In the genomic region with DNA sequence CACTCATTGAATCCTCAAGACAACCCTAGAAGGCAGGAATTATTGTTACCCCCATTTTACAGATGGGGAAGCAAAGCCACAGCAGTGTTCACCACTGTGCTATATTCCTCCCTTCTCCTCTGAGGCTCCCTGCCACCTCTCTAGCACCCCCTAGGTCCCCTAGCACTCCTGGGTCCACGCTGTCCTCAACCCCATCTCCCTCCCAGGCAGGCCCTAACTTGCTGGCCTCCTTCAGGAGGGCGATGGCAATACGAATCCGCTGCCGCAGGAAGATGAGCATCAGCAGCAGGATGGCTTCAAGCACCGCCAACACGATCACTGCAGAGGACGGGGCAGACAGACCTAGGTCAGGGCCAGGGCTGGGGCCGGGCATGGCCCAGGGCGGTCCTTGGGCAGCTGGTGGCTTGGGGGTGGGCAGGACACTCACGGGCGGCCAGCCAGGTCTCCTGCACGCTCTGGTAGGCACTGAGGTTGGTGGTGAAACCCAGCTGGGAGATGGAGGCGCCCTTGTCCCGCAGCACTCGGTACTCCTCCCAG, we compare ENCODE assay signal across 1 cellular context.
TF ChIP-seq lines count a peak whose summit lies in the region.

No MANE protein-coding gene starts in this region.

TF ChIP-seq in HepG2, 621 proteins besides CTCF, POLR2A, EP300 and RAD21 (continues in another document):
- TF ChIP-seq MAFK (conservative IDR thresholded peaks at IDR 0.05 in 1 of 2, IDR thresholded peaks at IDR 0.05 in 1 of 2; ENCODE audit: low read length in 2 of 2) (no peak), ZNF496 (CRISPR knock-in tag; IDR thresholded peaks at IDR 0.05; ENCODE audit: insufficient replicate concordance) (no peak), ZNF572 (CRISPR knock-in tag; IDR thresholded peaks at IDR 0.05) (no peak), ZNF251 (CRISPR knock-in tag; IDR thresholded peaks at IDR 0.05) (no peak), NFE2L1 (CRISPR knock-in tag; IDR thresholded peaks at IDR 0.05; ENCODE audit: borderline replicate concordance) (no peak), ZNF720 (CRISPR knock-in tag; IDR thresholded peaks at IDR 0.05) (no peak), ZNF569 (CRISPR knock-in tag; IDR thresholded peaks at IDR 0.05; ENCODE audit: borderline replicate concordance) (no peak), SMC3 (IDR thresholded peaks at IDR 0.05; ENCODE audit: low read length) (peak; percentile 17; the same call in 1 of the 2 replicates), ZNF629 (CRISPR knock-in tag; conservative IDR thresholded peaks at IDR 0.05) (peak; percentile 95), PAX8 (CRISPR knock-in tag; IDR thresholded peaks at IDR 0.05; ENCODE audit: borderline replicate concordance) (no peak), ZNF879 (CRISPR knock-in tag; IDR thresholded peaks at IDR 0.05) (no peak), ELF1 (CRISPR knock-in tag; IDR thresholded peaks at IDR 0.05) (no peak), TBP (CRISPR knock-in tag; IDR thresholded peaks at IDR 0.05) (no peak), ZNF30 (CRISPR knock-in tag; IDR thresholded peaks at IDR 0.05) (no peak), MATR3 (CRISPR knock-in tag; IDR thresholded peaks at IDR 0.05) (no peak), ZNF383 (CRISPR knock-in tag; IDR thresholded peaks at IDR 0.05; ENCODE audit: borderline replicate concordance) (0 out of 2 replicates have a peak, but pooled peaks have one; percentile 41), ZNF17 (CRISPR knock-in tag; IDR thresholded peaks at IDR 0.05) (no peak), JUNB (CRISPR knock-in tag; IDR thresholded peaks at IDR 0.05; ENCODE audit: borderline replicate concordance) (no peak), ZNF747 (CRISPR knock-in tag; IDR thresholded peaks at IDR 0.05; ENCODE audit: borderline replicate concordance) (no peak), ZFP1 (CRISPR knock-in tag; IDR thresholded peaks at IDR 0.05) (no peak), AGO2 (optimal IDR thresholded peaks at IDR 0.05; ENCODE audit: low read depth, low read length) (peak; percentile 40), CENPX (CRISPR knock-in tag; IDR thresholded peaks at IDR 0.05) (no peak), ZBTB42 (CRISPR knock-in tag; IDR thresholded peaks at IDR 0.05) (no peak), HHEX (CRISPR knock-in tag; IDR thresholded peaks at IDR 0.05) (no peak), ZNF777 (CRISPR knock-in tag; IDR thresholded peaks at IDR 0.05) (no peak), RAD51 (IDR thresholded peaks at IDR 0.05; ENCODE audit: borderline replicate concordance) (no peak), HOXA9 (CRISPR knock-in tag; IDR thresholded peaks at IDR 0.05; ENCODE audit: borderline replicate concordance) (no peak), NCOA1 (CRISPR knock-in tag; IDR thresholded peaks at IDR 0.05) (no peak), HNRNPL (IDR thresholded peaks at IDR 0.05; ENCODE audit: low read depth, low read length) (peak; percentile 77; the same call in 1 of the 2 replicates)
- TF ChIP-seq, protein P1, sequence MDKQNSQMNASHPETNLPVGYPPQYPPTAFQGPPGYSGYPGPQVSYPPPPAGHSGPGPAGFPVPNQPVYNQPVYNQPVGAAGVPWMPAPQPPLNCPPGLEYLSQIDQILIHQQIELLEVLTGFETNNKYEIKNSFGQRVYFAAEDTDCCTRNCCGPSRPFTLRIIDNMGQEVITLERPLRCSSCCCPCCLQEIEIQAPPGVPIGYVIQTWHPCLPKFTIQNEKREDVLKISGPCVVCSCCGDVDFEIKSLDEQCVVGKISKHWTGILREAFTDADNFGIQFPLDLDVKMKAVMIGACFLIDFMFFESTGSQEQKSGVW (CRISPR knock-in tag; IDR thresholded peaks at IDR 0.05; ENCODE audit: borderline replicate concordance): no peak
- TF ChIP-seq, protein P2, sequence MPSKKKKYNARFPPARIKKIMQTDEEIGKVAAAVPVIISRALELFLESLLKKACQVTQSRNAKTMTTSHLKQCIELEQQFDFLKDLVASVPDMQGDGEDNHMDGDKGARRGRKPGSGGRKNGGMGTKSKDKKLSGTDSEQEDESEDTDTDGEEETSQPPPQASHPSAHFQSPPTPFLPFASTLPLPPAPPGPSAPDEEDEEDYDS (CRISPR knock-in tag; IDR thresholded peaks at IDR 0.05): no peak
- TF ChIP-seq, protein P3, sequence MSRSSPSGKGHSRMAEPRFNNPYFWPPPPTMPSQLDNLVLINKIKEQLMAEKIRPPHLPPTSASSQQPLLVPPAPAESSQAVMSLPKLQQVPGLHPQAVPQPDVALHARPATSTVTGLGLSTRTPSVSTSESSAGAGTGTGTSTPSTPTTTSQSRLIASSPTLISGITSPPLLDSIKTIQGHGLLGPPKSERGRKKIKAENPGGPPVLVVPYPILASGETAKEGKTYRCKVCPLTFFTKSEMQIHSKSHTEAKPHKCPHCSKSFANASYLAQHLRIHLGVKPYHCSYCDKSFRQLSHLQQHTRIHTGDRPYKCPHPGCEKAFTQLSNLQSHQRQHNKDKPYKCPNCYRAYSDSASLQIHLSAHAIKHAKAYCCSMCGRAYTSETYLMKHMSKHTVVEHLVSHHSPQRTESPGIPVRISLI (CRISPR knock-in tag; IDR thresholded peaks at IDR 0.05; ENCODE audit: borderline replicate concordance): no peak
- TF ChIP-seq, protein P4, sequence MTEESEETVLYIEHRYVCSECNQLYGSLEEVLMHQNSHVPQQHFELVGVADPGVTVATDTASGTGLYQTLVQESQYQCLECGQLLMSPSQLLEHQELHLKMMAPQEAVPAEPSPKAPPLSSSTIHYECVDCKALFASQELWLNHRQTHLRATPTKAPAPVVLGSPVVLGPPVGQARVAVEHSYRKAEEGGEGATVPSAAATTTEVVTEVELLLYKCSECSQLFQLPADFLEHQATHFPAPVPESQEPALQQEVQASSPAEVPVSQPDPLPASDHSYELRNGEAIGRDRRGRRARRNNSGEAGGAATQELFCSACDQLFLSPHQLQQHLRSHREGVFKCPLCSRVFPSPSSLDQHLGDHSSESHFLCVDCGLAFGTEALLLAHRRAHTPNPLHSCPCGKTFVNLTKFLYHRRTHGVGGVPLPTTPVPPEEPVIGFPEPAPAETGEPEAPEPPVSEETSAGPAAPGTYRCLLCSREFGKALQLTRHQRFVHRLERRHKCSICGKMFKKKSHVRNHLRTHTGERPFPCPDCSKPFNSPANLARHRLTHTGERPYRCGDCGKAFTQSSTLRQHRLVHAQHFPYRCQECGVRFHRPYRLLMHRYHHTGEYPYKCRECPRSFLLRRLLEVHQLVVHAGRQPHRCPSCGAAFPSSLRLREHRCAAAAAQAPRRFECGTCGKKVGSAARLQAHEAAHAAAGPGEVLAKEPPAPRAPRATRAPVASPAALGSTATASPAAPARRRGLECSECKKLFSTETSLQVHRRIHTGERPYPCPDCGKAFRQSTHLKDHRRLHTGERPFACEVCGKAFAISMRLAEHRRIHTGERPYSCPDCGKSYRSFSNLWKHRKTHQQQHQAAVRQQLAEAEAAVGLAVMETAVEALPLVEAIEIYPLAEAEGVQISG (CRISPR knock-in tag; IDR thresholded peaks at IDR 0.05): no peak
- TF ChIP-seq, protein P5, sequence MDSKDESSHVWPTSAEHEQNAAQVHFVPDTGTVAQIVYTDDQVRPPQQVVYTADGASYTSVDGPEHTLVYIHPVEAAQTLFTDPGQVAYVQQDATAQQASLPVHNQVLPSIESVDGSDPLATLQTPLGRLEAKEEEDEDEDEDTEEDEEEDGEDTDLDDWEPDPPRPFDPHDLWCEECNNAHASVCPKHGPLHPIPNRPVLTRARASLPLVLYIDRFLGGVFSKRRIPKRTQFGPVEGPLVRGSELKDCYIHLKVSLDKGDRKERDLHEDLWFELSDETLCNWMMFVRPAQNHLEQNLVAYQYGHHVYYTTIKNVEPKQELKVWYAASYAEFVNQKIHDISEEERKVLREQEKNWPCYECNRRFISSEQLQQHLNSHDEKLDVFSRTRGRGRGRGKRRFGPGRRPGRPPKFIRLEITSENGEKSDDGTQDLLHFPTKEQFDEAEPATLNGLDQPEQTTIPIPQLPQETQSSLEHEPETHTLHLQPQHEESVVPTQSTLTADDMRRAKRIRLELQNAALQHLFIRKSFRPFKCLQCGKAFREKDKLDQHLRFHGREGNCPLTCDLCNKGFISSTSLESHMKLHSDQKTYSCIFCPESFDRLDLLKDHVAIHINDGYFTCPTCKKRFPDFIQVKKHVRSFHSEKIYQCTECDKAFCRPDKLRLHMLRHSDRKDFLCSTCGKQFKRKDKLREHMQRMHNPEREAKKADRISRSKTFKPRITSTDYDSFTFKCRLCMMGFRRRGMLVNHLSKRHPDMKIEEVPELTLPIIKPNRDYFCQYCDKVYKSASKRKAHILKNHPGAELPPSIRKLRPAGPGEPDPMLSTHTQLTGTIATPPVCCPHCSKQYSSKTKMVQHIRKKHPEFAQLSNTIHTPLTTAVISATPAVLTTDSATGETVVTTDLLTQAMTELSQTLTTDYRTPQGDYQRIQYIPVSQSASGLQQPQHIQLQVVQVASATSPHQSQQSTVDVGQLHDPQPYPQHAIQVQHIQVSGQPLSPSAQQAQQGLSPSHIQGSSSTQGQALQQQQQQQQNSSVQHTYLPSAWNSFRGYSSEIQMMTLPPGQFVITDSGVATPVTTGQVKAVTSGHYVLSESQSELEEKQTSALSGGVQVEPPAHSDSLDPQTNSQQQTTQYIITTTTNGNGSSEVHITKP (CRISPR knock-in tag; IDR thresholded peaks at IDR 0.05; ENCODE audit: low read depth): no peak
- TF ChIP-seq, protein P6, sequence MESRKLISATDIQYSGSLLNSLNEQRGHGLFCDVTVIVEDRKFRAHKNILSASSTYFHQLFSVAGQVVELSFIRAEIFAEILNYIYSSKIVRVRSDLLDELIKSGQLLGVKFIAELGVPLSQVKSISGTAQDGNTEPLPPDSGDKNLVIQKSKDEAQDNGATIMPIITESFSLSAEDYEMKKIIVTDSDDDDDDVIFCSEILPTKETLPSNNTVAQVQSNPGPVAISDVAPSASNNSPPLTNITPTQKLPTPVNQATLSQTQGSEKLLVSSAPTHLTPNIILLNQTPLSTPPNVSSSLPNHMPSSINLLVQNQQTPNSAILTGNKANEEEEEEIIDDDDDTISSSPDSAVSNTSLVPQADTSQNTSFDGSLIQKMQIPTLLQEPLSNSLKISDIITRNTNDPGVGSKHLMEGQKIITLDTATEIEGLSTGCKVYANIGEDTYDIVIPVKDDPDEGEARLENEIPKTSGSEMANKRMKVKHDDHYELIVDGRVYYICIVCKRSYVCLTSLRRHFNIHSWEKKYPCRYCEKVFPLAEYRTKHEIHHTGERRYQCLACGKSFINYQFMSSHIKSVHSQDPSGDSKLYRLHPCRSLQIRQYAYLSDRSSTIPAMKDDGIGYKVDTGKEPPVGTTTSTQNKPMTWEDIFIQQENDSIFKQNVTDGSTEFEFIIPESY (CRISPR knock-in tag; IDR thresholded peaks at IDR 0.05): peak; percentile 57; the same call in 1 of the 2 replicates
- TF ChIP-seq, protein P7, sequence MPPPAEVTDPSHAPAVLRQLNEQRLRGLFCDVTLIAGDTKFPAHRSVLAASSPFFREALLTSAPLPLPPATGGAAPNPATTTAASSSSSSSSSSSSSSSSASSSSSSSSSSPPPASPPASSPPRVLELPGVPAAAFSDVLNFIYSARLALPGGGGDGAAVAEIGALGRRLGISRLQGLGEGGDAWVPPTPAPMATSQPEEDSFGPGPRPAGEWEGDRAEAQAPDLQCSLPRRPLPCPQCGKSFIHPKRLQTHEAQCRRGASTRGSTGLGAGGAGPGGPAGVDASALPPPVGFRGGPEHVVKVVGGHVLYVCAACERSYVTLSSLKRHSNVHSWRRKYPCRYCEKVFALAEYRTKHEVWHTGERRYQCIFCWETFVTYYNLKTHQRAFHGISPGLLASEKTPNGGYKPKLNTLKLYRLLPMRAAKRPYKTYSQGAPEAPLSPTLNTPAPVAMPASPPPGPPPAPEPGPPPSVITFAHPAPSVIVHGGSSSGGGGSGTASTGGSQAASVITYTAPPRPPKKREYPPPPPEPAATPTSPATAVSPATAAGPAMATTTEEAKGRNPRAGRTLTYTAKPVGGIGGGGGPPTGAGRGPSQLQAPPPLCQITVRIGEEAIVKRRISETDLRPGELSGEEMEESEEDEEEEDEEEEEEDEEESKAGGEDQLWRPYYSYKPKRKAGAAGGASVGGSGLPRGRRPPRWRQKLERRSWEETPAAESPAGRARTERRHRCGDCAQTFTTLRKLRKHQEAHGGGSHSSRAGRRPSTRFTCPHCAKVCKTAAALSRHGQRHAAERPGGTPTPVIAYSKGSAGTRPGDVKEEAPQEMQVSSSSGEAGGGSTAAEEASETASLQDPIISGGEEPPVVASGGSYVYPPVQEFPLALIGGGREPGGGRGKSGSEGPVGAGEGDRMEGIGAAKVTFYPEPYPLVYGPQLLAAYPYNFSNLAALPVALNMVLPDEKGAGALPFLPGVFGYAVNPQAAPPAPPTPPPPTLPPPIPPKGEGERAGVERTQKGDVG (CRISPR knock-in tag; IDR thresholded peaks at IDR 0.05; ENCODE audit: borderline replicate concordance): no peak
- TF ChIP-seq, protein P8, sequence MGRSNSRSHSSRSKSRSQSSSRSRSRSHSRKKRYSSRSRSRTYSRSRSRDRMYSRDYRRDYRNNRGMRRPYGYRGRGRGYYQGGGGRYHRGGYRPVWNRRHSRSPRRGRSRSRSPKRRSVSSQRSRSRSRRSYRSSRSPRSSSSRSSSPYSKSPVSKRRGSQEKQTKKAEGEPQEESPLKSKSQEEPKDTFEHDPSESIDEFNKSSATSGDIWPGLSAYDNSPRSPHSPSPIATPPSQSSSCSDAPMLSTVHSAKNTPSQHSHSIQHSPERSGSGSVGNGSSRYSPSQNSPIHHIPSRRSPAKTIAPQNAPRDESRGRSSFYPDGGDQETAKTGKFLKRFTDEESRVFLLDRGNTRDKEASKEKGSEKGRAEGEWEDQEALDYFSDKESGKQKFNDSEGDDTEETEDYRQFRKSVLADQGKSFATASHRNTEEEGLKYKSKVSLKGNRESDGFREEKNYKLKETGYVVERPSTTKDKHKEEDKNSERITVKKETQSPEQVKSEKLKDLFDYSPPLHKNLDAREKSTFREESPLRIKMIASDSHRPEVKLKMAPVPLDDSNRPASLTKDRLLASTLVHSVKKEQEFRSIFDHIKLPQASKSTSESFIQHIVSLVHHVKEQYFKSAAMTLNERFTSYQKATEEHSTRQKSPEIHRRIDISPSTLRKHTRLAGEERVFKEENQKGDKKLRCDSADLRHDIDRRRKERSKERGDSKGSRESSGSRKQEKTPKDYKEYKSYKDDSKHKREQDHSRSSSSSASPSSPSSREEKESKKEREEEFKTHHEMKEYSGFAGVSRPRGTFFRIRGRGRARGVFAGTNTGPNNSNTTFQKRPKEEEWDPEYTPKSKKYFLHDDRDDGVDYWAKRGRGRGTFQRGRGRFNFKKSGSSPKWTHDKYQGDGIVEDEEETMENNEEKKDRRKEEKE (IDR thresholded peaks at IDR 0.05): no peak
- TF ChIP-seq, protein P9, sequence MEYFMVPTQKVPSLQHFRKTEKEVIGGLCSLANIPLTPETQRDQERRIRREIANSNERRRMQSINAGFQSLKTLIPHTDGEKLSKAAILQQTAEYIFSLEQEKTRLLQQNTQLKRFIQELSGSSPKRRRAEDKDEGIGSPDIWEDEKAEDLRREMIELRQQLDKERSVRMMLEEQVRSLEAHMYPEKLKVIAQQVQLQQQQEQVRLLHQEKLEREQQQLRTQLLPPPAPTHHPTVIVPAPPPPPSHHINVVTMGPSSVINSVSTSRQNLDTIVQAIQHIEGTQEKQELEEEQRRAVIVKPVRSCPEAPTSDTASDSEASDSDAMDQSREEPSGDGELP (IDR thresholded peaks at IDR 0.05; ENCODE audit: borderline replicate concordance, low read depth): no peak
- TF ChIP-seq, protein P10, sequence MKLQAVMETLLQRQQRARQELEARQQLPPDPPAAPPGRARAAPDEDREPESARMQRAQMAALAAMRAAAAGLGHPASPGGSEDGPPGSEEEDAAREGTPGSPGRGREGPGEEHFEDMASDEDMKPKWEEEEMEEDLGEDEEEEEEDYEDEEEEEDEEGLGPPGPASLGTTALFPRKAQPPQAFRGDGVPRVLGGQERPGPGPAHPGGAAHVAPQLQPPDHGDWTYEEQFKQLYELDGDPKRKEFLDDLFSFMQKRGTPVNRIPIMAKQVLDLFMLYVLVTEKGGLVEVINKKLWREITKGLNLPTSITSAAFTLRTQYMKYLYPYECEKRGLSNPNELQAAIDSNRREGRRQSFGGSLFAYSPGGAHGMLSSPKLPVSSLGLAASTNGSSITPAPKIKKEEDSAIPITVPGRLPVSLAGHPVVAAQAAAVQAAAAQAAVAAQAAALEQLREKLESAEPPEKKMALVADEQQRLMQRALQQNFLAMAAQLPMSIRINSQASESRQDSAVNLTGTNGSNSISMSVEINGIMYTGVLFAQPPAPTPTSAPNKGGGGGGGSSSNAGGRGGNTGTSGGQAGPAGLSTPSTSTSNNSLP (IDR thresholded peaks at IDR 0.05; ENCODE audit: low read depth, low read length): no peak
